ENCODE assay signal across 9 cellular contexts in genomic region chr11:68750197-68750987, GRCh38. TPM values are rescaled to one million over a fixed set of nuclear protein-coding genes. Genes with fewer than 3 reads are reported as not detected.
DNase-seq lines count a peak whose midpoint lies in the region; ATAC-seq, FAIRE-seq and TF ChIP-seq lines count a peak whose summit lies in the region.
"Had no signal": no experiment of that assay in that cellular context is flagged by ENCODE, and none has a peak within 500 bp of the region (broad histone marks: within the 10 kb centered on the region; RNA-seq: fewer than 3 reads in every experiment).

No MANE protein-coding gene starts in this region.

- H3K9me3 Mint-ChIP-seq in CD4-positive, CD25-positive, alpha-beta regulatory T cell = no peaks in the 10 kb centered on the region
- H3K9me3 Mint-ChIP-seq: stimulated activated naive CD8-positive, alpha-beta T cell treated with anti-CD3 and anti-CD28 coated beads, Interleukin-15, Interleukin-2, amounts not matched to agents 100 ng/mL and 50 ng/mL, for 24 hours had no signal

- ATAC-seq in CD4-positive, CD25-positive, alpha-beta regulatory T cell (ENCODE audit: low read depth in 2 of 2) = no peak
- ATAC-seq in GM12878 = no peak
- no peak for ATAC-seq in HG03280 (IDR thresholded peaks at IDR 0.05; ENCODE audit: unreplicated experiment)

- H3K4me1 ChIP-seq in CD4-positive, CD25-positive, alpha-beta regulatory T cell (ENCODE audit: control insufficient read depth, insufficient read depth, low read length, poor library complexity, severe bottlenecking) = peaks cover 3% of the 10 kb centered on the region
- H3K4me1 ChIP-seq in GM12878 (ENCODE audit: control insufficient read depth, insufficient read depth, low read length) (no peaks in the 10 kb centered on the region), mesodermal cell (ENCODE audit: control insufficient read depth, insufficient read depth, low read length, poor library complexity, severe bottlenecking) (peaks cover 17% of the 10 kb centered on the region)

- no TSS peak for BruUV-seq in GM12878 (replicated peaks; lab: Mats Ljungman, UMichigan)

- SMC1A ChIA-PET in GM12878 (lab: Charles Lee; ENCODE audit: uncharacterized antibody, unreplicated experiment) = no interaction called here

- H3K4me3 ChIP-seq in CD4-positive, CD25-positive, alpha-beta regulatory T cell (ENCODE audit: low read depth, low read length) = no peak overlapping the region
- H3K4me3 ChIP-seq in GM12878 = no peak overlapping the region
- H3K4me3 ChIP-seq in mesodermal cell (ENCODE audit: extremely low read depth, insufficient read depth, low read length, poor library complexity, severe bottlenecking) = no peak overlapping the region

- no peak overlapping the region for H3K9ac ChIP-seq in GM12878 (ENCODE audit: control insufficient read depth, insufficient read depth, low read length)

- peaks cover 6% of the 10 kb centered on the region for H3K36me3 Mint-ChIP-seq in CD4-positive, CD25-positive, alpha-beta regulatory T cell

- H3K9me3 ChIP-seq in CD4-positive, CD25-positive, alpha-beta regulatory T cell (ENCODE audit: control insufficient read depth in 2 of 2, low read length in 2 of 2) = no peaks in the 10 kb centered on the region
- H3K9me3 ChIP-seq in GM12878 (replicated peaks; ENCODE audit: control insufficient read depth, insufficient read depth, low read length) (no peaks in the 10 kb centered on the region), mesodermal cell (ENCODE audit: control insufficient read depth, low read length) (no peaks in the 10 kb centered on the region)

- no peaks in the 10 kb centered on the region for H3K27me3 ChIP-seq in CD4-positive, CD25-positive, alpha-beta regulatory T cell (ENCODE audit: control insufficient read depth, insufficient read depth, low read length)
- no peaks in the 10 kb centered on the region for H3K27me3 ChIP-seq in GM12878 (replicated peaks in 1 of 2; ENCODE audit: control insufficient read depth in 2 of 2, insufficient read depth in 2 of 2, low read length in 1 of 2)

- H4K20me1 ChIP-seq in GM12878 (ENCODE audit: control insufficient read depth, insufficient read depth) = no peaks in the 10 kb centered on the region

- no peak for FAIRE-seq in GM12878 (lab: Jason Lieb, UNC)

- CTCF ChIA-PET in GM12878 (lab: Yijun Ruan, JAX) = no interaction called here

- no peaks in the 10 kb centered on the region for H3K79me2 ChIP-seq in GM12878 (ENCODE audit: control insufficient read depth, insufficient read depth, low read length)

- peak in 2 of 3 donors; percentile 23 to 25 for DNase-seq in CD4-positive, CD25-positive, alpha-beta regulatory T cell
- peak; percentile 45 for DNase-seq in NOMO-1 treated with dmso at 0.1 percent for 144 hours (lab: John Stamatoyannopoulos, UW; ENCODE audit: unreplicated experiment)
- DNase-seq in GM12878 (ENCODE audit: low read depth, low spot score) = no peak
- DNase-seq in NK-92 (lab: John Stamatoyannopoulos, UW; ENCODE audit: unreplicated experiment) = no peak
- no peak for DNase-seq in MV-4-11 (lab: John Stamatoyannopoulos, UW)
- no peak for DNase-seq in superior temporal gyrus (ENCODE audit: extremely low spot score)

- no peak for TF ChIP-seq POLR2A in GM12878 (IDR thresholded peaks at IDR 0.05; ENCODE audit: low read depth, low read length)

- H3K27ac ChIP-seq in CD4-positive, CD25-positive, alpha-beta regulatory T cell (ENCODE audit: insufficient read depth, low read length, poor library complexity, severe bottlenecking) = no peak overlapping the region
- H3K27ac ChIP-seq in GM12878 (ENCODE audit: control insufficient read depth, insufficient read depth) (no peak overlapping the region), mesodermal cell (ENCODE audit: low read depth, low read length, severe bottlenecking) (peak overlapping the region; percentile 65)

- RAD21 ChIA-PET in GM12878 (lab: Charles Lee; ENCODE audit: unreplicated experiment) = interaction anchor here (0.5 kb wide), 1 partner anchor 934 kb away, joined by 5 read pairs; no protein-coding TSS in a partner anchor

- H3K4me1 Mint-ChIP-seq in CD4-positive, CD25-positive, alpha-beta regulatory T cell = peaks cover 0 to 19% (median 7%) of the 10 kb centered on the region in 4 donors

- H3K27ac Mint-ChIP-seq in CD4-positive, CD25-positive, alpha-beta regulatory T cell = peak overlapping the region in 1 of 3 donors; percentile 36

- peaks cover 10% of the 10 kb centered on the region for H3K36me3 ChIP-seq in CD4-positive, CD25-positive, alpha-beta regulatory T cell (ENCODE audit: control insufficient read depth, insufficient read depth, low read length)
- H3K36me3 ChIP-seq in GM12878 (ENCODE audit: control insufficient read depth in 2 of 2, insufficient read depth in 2 of 2, low read length in 1 of 2) = no peaks in the 10 kb centered on the region
- H3K36me3 ChIP-seq in mesodermal cell (ENCODE audit: control insufficient read depth, insufficient read depth, low read length) = peaks cover 4% of the 10 kb centered on the region

- POLR2A ChIA-PET in GM12878 (lab: Charles Lee) = no interaction called here

- peak overlapping the region; percentile 43 to 82 (median 69) for H3K4me3 Mint-ChIP-seq in CD4-positive, CD25-positive, alpha-beta regulatory T cell

- H3K27me3 Mint-ChIP-seq in CD4-positive, CD25-positive, alpha-beta regulatory T cell = no peaks in the 10 kb centered on the region

- TF ChIP-seq RAD21 in GM12878 (IDR thresholded peaks at IDR 0.05; ENCODE audit: insufficient read depth, low read depth, low read length) = no peak

- WGBS in GM12878 (ENCODE audit: insufficient coverage, insufficient replicate concordance, low lambda C conversion rate, missing lambda C conversion rate) = 57% methylated on average over 57 of the region's 74 CpGs
- 48 to 61% methylated on average over 48 to 51 of the region's 74 CpGs for WGBS in mesodermal cell (ENCODE audit: insufficient coverage in 2 of 2), 2 experiments

- H2AFZ ChIP-seq in GM12878 (ENCODE audit: control insufficient read depth, low read depth, low read length) = no peak overlapping the region

- no peak overlapping the region for H3K4me2 ChIP-seq in GM12878 (ENCODE audit: control insufficient read depth, insufficient read depth)

- TF ChIP-seq CTCF in GM12878 (IDR thresholded peaks at IDR 0.05 in 2 of 3, conservative IDR thresholded peaks at IDR 0.05 in 1 of 3; ENCODE audit: control insufficient read depth in 2 of 3, extremely low read depth in 1 of 3, insufficient read depth in 1 of 3, low read depth in 3 of 3, low read length in 3 of 3) = no peak

- in situ Hi-C loops in GM12878 (cut with MboI) = no loop called here

- intact Hi-C loops in GM12878 (cut with micrococcal nuclease; ENCODE audit: unreplicated experiment) = no loop called here

- no peak for TF ChIP-seq EP300 in GM12878 (IDR thresholded peaks at IDR 0.05; ENCODE audit: borderline replicate concordance in 1 of 2, control insufficient read depth in 1 of 2, low read depth in 2 of 2, low read length in 2 of 2)

TF ChIP-seq in GM12878, 131 proteins besides CTCF, POLR2A, EP300 and RAD21:
- peak; percentile 11 for TF ChIP-seq SUZ12 (IDR thresholded peaks at IDR 0.05; ENCODE audit: unreplicated experiment)
- TF ChIP-seq ZNF622 (IDR thresholded peaks at IDR 0.05) = no peak

RNA-seq across cellular contexts. Expression of gene TESMIN, which starts 0.9 kb away (rescaled TPM):
- total RNA-seq in CD4-positive, CD25-positive, alpha-beta regulatory T cell = 6.4 TPM
- polyA plus RNA-seq in CD4-positive, CD25-positive, alpha-beta regulatory T cell = 1 to 10 TPM; 3.0 to 8.0 (median 5.0) TPM
- total RNA-seq in GM12878 (2013; cell fraction: nucleolus; rRNA removed) = 1.4 and 1.6 TPM in 2 replicates
- total RNA-seq in GM12878 (2014; rRNA removed) (0.76 and 1.4 TPM in 2 replicates), GM12878 (2014; rRNA removed; fragmentation: Illumina TruSeq; extraction: Trizol) (0.60 TPM in 1 of 2 replicates, not detected in the other), GM12878 (2021) (2.4 TPM in 2 replicates)
- 0.80 TPM for polyA plus RNA-seq in GM12878 (2011; ENCODE audit: low read depth)
- polyA plus RNA-seq in GM12878 (2011; rRNA removed) (0.16 and 0.31 TPM in 2 replicates), GM12878 (2014; fragmentation: Illumina TruSeq; extraction: Trizol) (0.50 and 0.98 TPM in 2 replicates), GM12878 (2014; fragmentation: Nextera tagmentation; extraction: Ambion mirVana) (1 to 10 TPM in 1 of 2 experiments, under 1 TPM in 1; 0.91 to 1.2 TPM), GM12878 (2014; rRNA removed) (0.46 and 1.7 TPM in 2 replicates), GM12878 (2016; fragmentation: Nextera tagmentation; extraction: Ambion mirVana) (1 to 10 TPM; 1.9 to 3.4 TPM)
- polyA plus RNA-seq in GM12878 (2011; cell fraction: cytosol; rRNA removed) = 0.21 and 0.28 TPM in 2 replicates
- polyA plus RNA-seq in GM12878 (2011; cell fraction: nucleus; rRNA removed) = 0.22 and 0.53 TPM in 2 replicates
- polyA plus RNA-seq in GM12878 (2012) = 2.4 and 2.5 TPM in 2 replicates
- not detected in 2 replicates for polyA minus RNA-seq in GM12878 (2011; rRNA and poly(A)+ RNA removed)
- polyA minus RNA-seq in GM12878 (2011; cell fraction: cytosol; rRNA and poly(A)+ RNA removed) = not detected in 2 replicates
- polyA minus RNA-seq in GM12878 (2011; cell fraction: nucleus; rRNA and poly(A)+ RNA removed) = 0.10 and 0.12 TPM in 2 replicates
- 7.9 TPM for polyA plus RNA-seq in mesodermal cell (2013, experiment 1 of 2)
- polyA plus RNA-seq in mesodermal cell (2013, experiment 2 of 2) = 8.4 TPM

Comparison
In these comparisons a context has a peak if more than half of its experiments do, and no peak if none do; other contexts are left out.
1. DNase-seq: peak in CD4-positive, CD25-positive, alpha-beta regulatory T cell (2 of 3) and NOMO-1 treated with dmso at 0.1 percent for 144 hours (single experiment); none in GM12878 (single experiment), NK-92 (single experiment), MV-4-11 (single experiment) and superior temporal gyrus (single experiment).